Comparison of ENCODE assay signal across 23 cellular contexts in genomic region chr7:681551-682307, GRCh38. TPM values are rescaled to one million over a fixed set of nuclear protein-coding genes. Genes with fewer than 3 reads are reported as not detected.
DNase-seq lines count a peak whose midpoint lies in the region; ATAC-seq, FAIRE-seq and TF ChIP-seq lines count a peak whose summit lies in the region.
"Had no signal": no experiment of that assay in that cellular context is flagged by ENCODE, and none has a peak within 500 bp of the region (broad histone marks: within the 10 kb centered on the region; RNA-seq: fewer than 3 reads in every experiment).

No MANE protein-coding gene starts in this region.

- no peak overlapping the region for H3K9ac ChIP-seq in IMR-90 (ENCODE audit: low read depth, low read length)
- no peak overlapping the region for H3K9ac ChIP-seq in H1 (replicated peaks in 1 of 4; ENCODE audit: extremely low read depth in 1 of 4, low read depth in 3 of 4, low read length in 3 of 4)
- H3K9ac ChIP-seq in neuronal stem cell (ENCODE audit: low read depth, low read length, poor library complexity), result no peak overlapping the region
- H3K9ac ChIP-seq: BLaER1 had no signal

- H2BK15ac ChIP-seq in IMR-90 (ENCODE audit: low read depth, low read length) (no peak overlapping the region), H1 (ENCODE audit: low read length) (no peak overlapping the region), neuronal stem cell (ENCODE audit: low read length) (no peak overlapping the region)

- H4K8ac ChIP-seq in IMR-90 (ENCODE audit: low read depth in 2 of 2, low read length in 2 of 2), result no peak overlapping the region
- H4K8ac ChIP-seq in H1 (ENCODE audit: extremely low read depth, insufficient read depth, low read length), result no peak overlapping the region
- H4K8ac ChIP-seq in neuronal stem cell (ENCODE audit: low read depth, low read length), result no peak overlapping the region

- WGBS in IMR-90 (ENCODE audit: extremely low coverage in 2 of 2, insufficient read length in 1 of 2), 2 experiments, result 82% methylated on average over 6 of the region's 13 CpGs; no CpG with 5 or more reads in 1 of the 2 experiments
- 96% methylated on average over 13 of the region's 13 CpGs; no CpG with 5 or more reads in 1 of the 2 experiments for WGBS in H1 (ENCODE audit: extremely low coverage in 1 of 2, insufficient coverage in 1 of 2, insufficient read length in 1 of 2, insufficient replicate concordance in 2 of 2, low coverage in 1 of 2, low lambda C conversion rate in 2 of 2, missing lambda C conversion rate in 1 of 2), 2 experiments
- WGBS in neuronal stem cell (ENCODE audit: extremely low coverage in 2 of 2, insufficient read length in 2 of 2, insufficient replicate concordance in 1 of 2), 2 donors, result no CpG with 5 or more reads among the region's 13 CpGs
- 88% methylated on average over 13 of the region's 13 CpGs for WGBS in suprapubic skin

- H3K36me3 ChIP-seq in IMR-90 (ENCODE audit: control insufficient read depth, insufficient read depth, low read length) (peaks cover 4% of the 10 kb centered on the region), H1 (ENCODE audit: control insufficient read depth in 2 of 4, insufficient read depth in 4 of 4, low read length in 3 of 4) (peaks cover 2 to 30% (median 10%) of the 10 kb centered on the region in 4 experiments; a peak in 7 of 8 replicates), neuronal stem cell (replicated peaks in 1 of 2; ENCODE audit: control insufficient read depth in 2 of 2, insufficient read depth in 2 of 2, low read length in 2 of 2) (peaks cover 0 to 13% of the 10 kb centered on the region in 2 donors), suprapubic skin (peaks cover 19% of the 10 kb centered on the region)
- H3K36me3 ChIP-seq: SJCRH30 had no signal

- DNase-seq in IMR-90, result no peak
- no peak for DNase-seq in H1 (ENCODE audit: low read depth in 1 of 2, low spot score in 2 of 2)
- DNase-seq in neuronal stem cell (ENCODE audit: low spot score), result no peak
- DNase-seq in suprapubic skin (ENCODE audit: low spot score in 2 of 2), result peak; percentile 21 to 52
- no peak for DNase-seq in NCI-H2107 (lab: John Stamatoyannopoulos, UW)
- DNase-seq: 8988T; ACHN; CD4-positive, CD25-positive, alpha-beta regulatory T cell; H7; NCI-H1048; NCI-H1417 treated with DMSO at 0.1 percent for 48 hours; NCI-H187; NCI-H524 treated with DMSO at 0.1 percent for 48 hours; NCI-H82; NK-92 treated with Interleukin-12 subunit alpha and Interleukin-12 subunit beta, amount 100 ng/mL, for 24 hours; PC-3; SJCRH30 had no signal

- H3K4me2 ChIP-seq in IMR-90 (ENCODE audit: low read depth, low read length) (no peak overlapping the region), H1 (ENCODE audit: insufficient read depth in 1 of 2, low read depth in 2 of 2, low read length in 2 of 2) (no peak overlapping the region), neuronal stem cell (ENCODE audit: insufficient read depth, low read length, poor library complexity, severe bottlenecking) (no peak overlapping the region)
- H3K4me2 ChIP-seq: BLaER1 had no signal

- H3K14ac ChIP-seq in IMR-90 (replicated peaks; ENCODE audit: low read depth, low read length) (no peak overlapping the region), H1 (ENCODE audit: insufficient read length) (peak overlapping the region; percentile 10), neuronal stem cell (ENCODE audit: low read length) (peak overlapping the region; percentile 98)

- H4K91ac ChIP-seq in IMR-90 (ENCODE audit: insufficient read depth, low read depth, low read length) (no peak overlapping the region), H1 (replicated peaks; ENCODE audit: insufficient read length, low read length) (no peak overlapping the region), neuronal stem cell (ENCODE audit: low read depth, low read length, poor library complexity) (no peak overlapping the region)

- dilution Hi-C loops in IMR-90 (cut with HindIII; ENCODE audit: low sequenced_read_pairs, unreplicated experiment), result no loop called here

- H4K5ac ChIP-seq in IMR-90 (ENCODE audit: low read depth, low read length) (no peak overlapping the region), H1 (ENCODE audit: insufficient read length, low read depth, low read length) (no peak overlapping the region)

- FAIRE-seq in H1 (lab: Jason Lieb, UNC), result no peak
- FAIRE-seq: GM19239 had no signal

- no peak for TF ChIP-seq EP300 in H1 (IDR thresholded peaks at IDR 0.05; ENCODE audit: borderline replicate concordance in 1 of 2, low read depth in 2 of 2, low read length in 2 of 2)
- TF ChIP-seq EP300 in suprapubic skin (IDR thresholded peaks at IDR 0.05), result no peak

- no peak overlapping the region for H3K27ac ChIP-seq in IMR-90 (ENCODE audit: insufficient read depth, low read length)
- no peak overlapping the region for H3K27ac ChIP-seq in H1 (ENCODE audit: low read depth, low read length)
- no peak overlapping the region for H3K27ac ChIP-seq in neuronal stem cell (replicated peaks; ENCODE audit: low read length)
- no peak overlapping the region for H3K27ac ChIP-seq in suprapubic skin
- H3K27ac ChIP-seq: BLaER1, SJCRH30 had no signal

- no peak overlapping the region for H2AFZ ChIP-seq in IMR-90 (replicated peaks; ENCODE audit: low read length, poor library complexity)
- no peak overlapping the region for H2AFZ ChIP-seq in H1 (ENCODE audit: low read length)
- no peak overlapping the region for H2AFZ ChIP-seq in neuronal stem cell (ENCODE audit: low read length)

- intact Hi-C loops in IMR-90 (cut with micrococcal nuclease), result no loop called here

- no peak overlapping the region for H2AK5ac ChIP-seq in IMR-90 (ENCODE audit: low read depth, low read length)
- H2AK5ac ChIP-seq in H1 (ENCODE audit: low read depth, low read length), result no peak overlapping the region
- no peak overlapping the region for H2AK5ac ChIP-seq in neuronal stem cell (ENCODE audit: low read depth, low read length)

- H3K18ac ChIP-seq in IMR-90 (ENCODE audit: low read depth, low read length) (no peak overlapping the region), H1 (ENCODE audit: extremely low read depth, low read length) (no peak overlapping the region), neuronal stem cell (ENCODE audit: low read length) (no peak overlapping the region)

- in situ Hi-C loops in IMR-90 (cut with MboI; ENCODE audit: low sequenced_read_pairs), result no loop called here

- BruUV-seq in IMR-90 (replicated peaks; lab: Mats Ljungman, UMichigan), result no TSS peak

- H3K4me1 ChIP-seq in IMR-90 (ENCODE audit: control insufficient read depth, insufficient read depth, low read length) (no peaks in the 10 kb centered on the region), H1 (replicated peaks in 1 of 4; ENCODE audit: control insufficient read depth in 3 of 4, insufficient read depth in 4 of 4, low read length in 3 of 4) (no peaks in the 10 kb centered on the region), neuronal stem cell (ENCODE audit: control insufficient read depth in 2 of 2, insufficient read depth in 1 of 2, low read depth in 1 of 2, low read length in 2 of 2) (no peaks in the 10 kb centered on the region), suprapubic skin (no peaks in the 10 kb centered on the region)
- H3K4me1 ChIP-seq: SJCRH30 had no signal

- peaks cover 12% of the 10 kb centered on the region for H3K9me3 ChIP-seq in IMR-90 (ENCODE audit: control insufficient read depth, insufficient read depth, low read length)
- peaks cover 4% of the 10 kb centered on the region in 2 experiments; a peak in 3 of 4 replicates for H3K9me3 ChIP-seq in H1 (ENCODE audit: insufficient read depth in 2 of 2, low read depth in 1 of 2, low read length in 1 of 2)
- peaks cover 3 to 16% of the 10 kb centered on the region in 2 donors for H3K9me3 ChIP-seq in neuronal stem cell (replicated peaks in 1 of 2; ENCODE audit: control insufficient read depth in 2 of 2, insufficient read depth in 1 of 2, low read depth in 1 of 2, low read length in 2 of 2)
- peaks cover 9% of the 10 kb centered on the region for H3K9me3 ChIP-seq in suprapubic skin

- no peak for ATAC-seq in IMR-90 (ENCODE audit: low read depth)
- ATAC-seq in HG02588 (IDR thresholded peaks at IDR 0.05; ENCODE audit: unreplicated experiment), result no peak
- ATAC-seq in HG02840 (IDR thresholded peaks at IDR 0.05; ENCODE audit: low FRiP score, unreplicated experiment), result no peak
- ATAC-seq: PC-3, Right ventricle myocardium inferior, SK-N-SH treated with all-trans-retinoic acid at 6 μM for 48 hours had no signal

- H4K20me1 ChIP-seq in IMR-90 (ENCODE audit: insufficient read depth, low read length) (no peaks in the 10 kb centered on the region), H1 (replicated peaks in 1 of 2; ENCODE audit: control insufficient read depth in 1 of 2, insufficient read depth in 2 of 2, low read length in 2 of 2) (no peaks in the 10 kb centered on the region)
- H4K20me1 ChIP-seq: BLaER1 had no signal

- H3K79me2 ChIP-seq in H1 (ENCODE audit: control insufficient read depth in 1 of 2, insufficient read depth in 2 of 2, low read length in 2 of 2), result no peaks in the 10 kb centered on the region; a peak in 1 of 4 replicates

- H3K23me2 ChIP-seq in H1 (ENCODE audit: low read depth, low read length), result peaks cover 2% of the 10 kb centered on the region; the same call in 1 of the 2 replicates

- TF ChIP-seq RAD21 in IMR-90 (IDR thresholded peaks at IDR 0.05; ENCODE audit: low read length) (no peak), H1 (IDR thresholded peaks at IDR 0.05 in 1 of 2, conservative IDR thresholded peaks at IDR 0.05 in 1 of 2; ENCODE audit: low read depth in 2 of 2, low read length in 2 of 2) (no peak)

- H3K56ac ChIP-seq in IMR-90 (ENCODE audit: extremely low read depth, insufficient read depth, low read length) (no peak overlapping the region), H1 (replicated peaks; ENCODE audit: insufficient read length, low read depth, low read length) (no peak overlapping the region)

- no peak for TF ChIP-seq POLR2A in IMR-90 (IDR thresholded peaks at IDR 0.05; ENCODE audit: low read depth, low read length)
- no peak for TF ChIP-seq POLR2A in H1 (IDR thresholded peaks at IDR 0.05; ENCODE audit: control extremely low read depth in 1 of 2, low read depth in 2 of 2, low read length in 2 of 2)
- no peak for TF ChIP-seq POLR2A in suprapubic skin (IDR thresholded peaks at IDR 0.05)

- TF ChIP-seq CTCF in IMR-90 (conservative IDR thresholded peaks at IDR 0.05; ENCODE audit: low read depth, low read length) (no peak), H1 (IDR thresholded peaks at IDR 0.05; ENCODE audit: control extremely low read depth in 1 of 3, insufficient read depth in 1 of 3, low read depth in 1 of 3, low read length in 3 of 3) (no peak), suprapubic skin (IDR thresholded peaks at IDR 0.05) (no peak)

- H2BK120ac ChIP-seq in IMR-90 (ENCODE audit: low read depth, low read length), result no peak overlapping the region
- H2BK120ac ChIP-seq in H1 (replicated peaks; ENCODE audit: low read depth, low read length), result no peak overlapping the region
- no peak overlapping the region for H2BK120ac ChIP-seq in neuronal stem cell (ENCODE audit: low read depth, low read length)

- no peaks in the 10 kb centered on the region for H3K9me1 ChIP-seq in IMR-90 (ENCODE audit: insufficient read depth, low read length)

- H3K4me3 ChIP-seq in IMR-90 (ENCODE audit: insufficient read depth, low read depth, low read length) (no peak overlapping the region), H1 (ENCODE audit: extremely low read depth in 1 of 4, insufficient read depth in 2 of 4, low read depth in 3 of 4, low read length in 4 of 4) (no peak overlapping the region), neuronal stem cell (ENCODE audit: low read length in 2 of 2) (no peak overlapping the region), suprapubic skin (no peak overlapping the region)
- H3K4me3 ChIP-seq: BLaER1, SJCRH30 had no signal

- H3K4ac ChIP-seq in IMR-90 (ENCODE audit: low read depth, low read length) (no peak overlapping the region), H1 (replicated peaks; ENCODE audit: insufficient read length, low read depth, low read length) (no peak overlapping the region), neuronal stem cell (ENCODE audit: low read length) (no peak overlapping the region)

- peak overlapping the region; percentile 29 for H2AK9ac ChIP-seq in IMR-90 (replicated peaks; ENCODE audit: low read depth, low read length, poor library complexity)

- H2BK12ac ChIP-seq in H1 (ENCODE audit: low read depth, low read length), result no peak overlapping the region
- no peak overlapping the region for H2BK12ac ChIP-seq in neuronal stem cell (ENCODE audit: low read length)

- H3K23ac ChIP-seq in IMR-90 (ENCODE audit: low read depth, low read length) (no peak overlapping the region), H1 (ENCODE audit: insufficient read length) (no peak overlapping the region), neuronal stem cell (ENCODE audit: low read depth, low read length, poor library complexity) (no peak overlapping the region)

- no peaks in the 10 kb centered on the region for H3K79me1 ChIP-seq in IMR-90 (ENCODE audit: low read depth in 1 of 2, low read length in 2 of 2)
- peaks cover 3% of the 10 kb centered on the region; the same call in 1 of the 2 replicates for H3K79me1 ChIP-seq in H1 (ENCODE audit: low read depth, low read length)
- H3K79me1 ChIP-seq in neuronal stem cell (ENCODE audit: low read depth, low read length), result peaks cover 5% of the 10 kb centered on the region

- H3K27me3 ChIP-seq in IMR-90 (ENCODE audit: control insufficient read depth, insufficient read depth, low read length) (no peaks in the 10 kb centered on the region), H1 (replicated peaks in 1 of 4; ENCODE audit: control insufficient read depth in 3 of 4, extremely low read depth in 1 of 4, insufficient read depth in 3 of 4, low read length in 3 of 4) (no peaks in the 10 kb centered on the region), neuronal stem cell (ENCODE audit: control insufficient read depth in 3 of 3, insufficient read depth in 3 of 3, low read depth in 1 of 3, low read length in 3 of 3) (no peaks in the 10 kb centered on the region), suprapubic skin (no peaks in the 10 kb centered on the region)
- H3K27me3 ChIP-seq: BLaER1, SJCRH30 had no signal

- CTCF ChIA-PET in IMR-90 (lab: Yijun Ruan, JAX), result interaction anchor here (0.6 kb wide), 1 partner anchor 37 kb away, joined by 3 read pairs; no protein-coding TSS in a partner anchor
- CTCF ChIA-PET in H1 (lab: Charles Lee; ENCODE audit: partially characterized antibody), result interaction anchor here (1.0 kb wide), 2 partner anchors 10 to 50 kb away, joined by 3 to 4 read pairs; no protein-coding TSS in a partner anchor

- H2BK20ac ChIP-seq in IMR-90 (ENCODE audit: low read depth, low read length), result no peak overlapping the region
- H2BK20ac ChIP-seq in H1 (ENCODE audit: low read length), result no peak overlapping the region

- POLR2A ChIA-PET in IMR-90 (lab: Charles Lee; ENCODE audit: unreplicated experiment) (no interaction called here), H1 (lab: Charles Lee; ENCODE audit: partially characterized antibody) (interaction anchor here (0.6 kb wide), 1 partner anchor 9 kb away, joined by 3 read pairs; no protein-coding TSS in a partner anchor)

- H2BK5ac ChIP-seq in IMR-90 (ENCODE audit: low read depth, low read length, poor library complexity, severe bottlenecking) (no peak overlapping the region), H1 (ENCODE audit: low read depth, low read length) (no peak overlapping the region), neuronal stem cell (ENCODE audit: low read length) (no peak overlapping the region)

RNA-seq across cellular contexts. Expression of gene DNAAF5, which starts 44.8 kb away (rescaled TPM):
- total RNA-seq in IMR-90 (2012; rRNA removed) (12.4 and 13.9 TPM in 2 replicates), suprapubic skin (10 to 100 TPM; 26.7 to 34.4 (median 29.0) TPM)
- polyA plus RNA-seq in IMR-90 (2012; rRNA removed) (32.6 and 36.1 TPM in 2 replicates), H1 (2011; rRNA removed) (95.9 and 164 TPM in 2 replicates)
- polyA plus RNA-seq in IMR-90 (2012; cell fraction: cytosol; rRNA removed), result 31.6 and 49.2 TPM in 2 replicates
- 25.7 and 57.6 TPM in 2 replicates for polyA plus RNA-seq in IMR-90 (2012; cell fraction: nucleus; rRNA removed; ENCODE audit: low replicate concordance)
- total RNA-seq in H1 (2021; fragmentation: NEBNext Ultra II Directional; extraction: Animal tissue kit (Norgen Biotek cat#: 25700)), result 55.1 and 56.5 TPM in 2 replicates
- polyA plus RNA-seq in H1 (2011; cell fraction: cytosol; rRNA removed), result 46.8 TPM
- 73.5 TPM for polyA plus RNA-seq in H1 (2011; cell fraction: nucleus; rRNA removed)
- 34.1 to 57.9 TPM (median 53.4 TPM) in 4 replicates for polyA plus RNA-seq in H1 (2012, experiment 1 of 2)
- polyA plus RNA-seq in H1 (2012, experiment 2 of 2), result 45.5 TPM
- polyA plus RNA-seq in H1 (2013, experiment 1 of 2), result 33.9 TPM
- polyA plus RNA-seq in H1 (2013, experiment 2 of 2), result 34.7 TPM
- polyA minus RNA-seq in H1 (2011; rRNA and poly(A)+ RNA removed), result 50.1 and 75.3 TPM in 2 replicates
- polyA minus RNA-seq in H1 (2011; cell fraction: cytosol; rRNA and poly(A)+ RNA removed), result 44.4 TPM
- polyA minus RNA-seq in H1 (2011; cell fraction: nucleus; rRNA and poly(A)+ RNA removed), result 43.4 TPM
- polyA plus RNA-seq in neuronal stem cell (2013, experiment 1 of 2), result 26.4 TPM
- 26.5 TPM for polyA plus RNA-seq in neuronal stem cell (2013, experiment 2 of 2)

RNA-seq across cellular contexts. Expression of gene PRKAR1B, which starts 45.4 kb away (rescaled TPM):
- total RNA-seq in IMR-90 (2012; rRNA removed) (14.7 and 15.2 TPM in 2 replicates), suprapubic skin (10 to 100 TPM in 2 of 4 donors, 1 to 10 TPM in 2; 8.2 to 12.3 (median 10.5) TPM)
- polyA plus RNA-seq in IMR-90 (2012; rRNA removed) (19.8 and 20.2 TPM in 2 replicates), H1 (2011; rRNA removed) (12.3 and 23.2 TPM in 2 replicates)
- polyA plus RNA-seq in IMR-90 (2012; cell fraction: cytosol; rRNA removed), result 12.5 and 20.6 TPM in 2 replicates
- polyA plus RNA-seq in IMR-90 (2012; cell fraction: nucleus; rRNA removed; ENCODE audit: low replicate concordance), result 21.9 and 29.1 TPM in 2 replicates
- 55.7 and 58.0 TPM in 2 replicates for total RNA-seq in H1 (2021; fragmentation: NEBNext Ultra II Directional; extraction: Animal tissue kit (Norgen Biotek cat#: 25700))
- polyA plus RNA-seq in H1 (2011; cell fraction: cytosol; rRNA removed), result 25.3 TPM
- polyA plus RNA-seq in H1 (2011; cell fraction: nucleus; rRNA removed), result 30.8 TPM
- polyA plus RNA-seq in H1 (2012, experiment 1 of 2), result 43.9 to 55.5 TPM (median 53.2 TPM) in 4 replicates
- polyA plus RNA-seq in H1 (2012, experiment 2 of 2), result 35.0 TPM
- 18.5 TPM for polyA plus RNA-seq in H1 (2013, experiment 1 of 2)
- 19.0 TPM for polyA plus RNA-seq in H1 (2013, experiment 2 of 2)
- polyA minus RNA-seq in H1 (2011; rRNA and poly(A)+ RNA removed), result 43.0 and 43.2 TPM in 2 replicates
- polyA minus RNA-seq in H1 (2011; cell fraction: cytosol; rRNA and poly(A)+ RNA removed), result 28.6 TPM
- 22.1 TPM for polyA minus RNA-seq in H1 (2011; cell fraction: nucleus; rRNA and poly(A)+ RNA removed)
- 14.0 TPM for polyA plus RNA-seq in neuronal stem cell (2013, experiment 1 of 2)
- polyA plus RNA-seq in neuronal stem cell (2013, experiment 2 of 2), result 12.9 TPM

Comparison
In these comparisons a context has a peak if more than half of its experiments do, and no peak if none do; other contexts are left out.
1. DNase-seq: peak in suprapubic skin (2 of 2); none in IMR-90 (single experiment), H1 (0 of 2), neuronal stem cell (single experiment) and NCI-H2107 (single experiment).